ENCODE assay signal across 21 cellular contexts in the genomic region with DNA sequence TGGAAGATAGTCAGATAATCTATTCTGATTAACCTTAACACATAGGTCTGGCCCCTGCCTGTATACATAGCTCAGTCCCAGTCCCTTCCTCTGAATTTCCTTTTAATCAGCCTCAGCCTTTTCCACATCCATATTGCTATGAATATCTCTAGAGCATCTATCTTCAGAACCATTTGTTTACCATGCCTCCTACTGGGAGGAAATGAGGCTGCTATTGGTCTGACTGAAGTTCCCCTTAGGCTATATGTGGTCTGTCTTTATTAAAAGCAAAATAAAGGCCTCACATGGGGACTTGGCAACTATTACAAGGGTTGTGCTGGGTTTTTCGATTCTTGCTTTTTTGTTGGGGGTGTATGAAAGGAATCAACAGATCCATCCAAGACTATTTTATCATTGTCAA.
DNase-seq lines count a peak whose midpoint lies in the region; ATAC-seq and TF ChIP-seq lines count a peak whose summit lies in the region.
"Had no signal": no experiment of that assay in that cellular context is flagged by ENCODE, and none has a peak within 500 bp of the region (broad histone marks: within the 10 kb centered on the region; RNA-seq: fewer than 3 reads in every experiment).

No MANE protein-coding gene starts in this region.

- DNase-seq in EL, result peak; percentile 18
- DNase-seq in NB4 (ENCODE audit: low read depth), result no peak
- DNase-seq in astrocyte of the cerebellum (ENCODE audit: low read depth), result peak; percentile 2
- no peak for DNase-seq in nephron progenitor cell
- DNase-seq in AML-193 (lab: John Stamatoyannopoulos, UW), result no peak
- no peak for DNase-seq in effector memory CD8-positive, alpha-beta T cell
- no peak for DNase-seq in transverse colon
- DNase-seq: activated naive CD4-positive, alpha-beta T cell treated with anti-CD3 and anti-CD28 coated beads, Interleukin-2, amount 10 ng/mL, durations not matched to agents 7 days and 5 days; activated T-cell treated with anti-CD3 and anti-CD28 coated beads for 4 hours; CD4-positive, CD25-positive, alpha-beta regulatory T cell; DND-41; natural killer cell; NCI-H1694 treated with DMSO at 0.1 percent for 48 hours; NCI-H510A; small intestine; stimulated activated CD4-positive, alpha-beta T cell treated with anti-CD3 and anti-CD28 coated beads, Interleukin-4, amount 100 ng/mL, for 4 hours; testis had no signal

- H3K36me3 Mint-ChIP-seq in nephron progenitor cell (ENCODE audit: low read depth), result no peaks in the 10 kb centered on the region
- no peaks in the 10 kb centered on the region for H3K36me3 Mint-ChIP-seq in effector memory CD8-positive, alpha-beta T cell (ENCODE audit: insufficient read depth)
- H3K36me3 Mint-ChIP-seq: activated naive CD4-positive, alpha-beta T cell treated with anti-CD3 and anti-CD28 coated beads, Interleukin-2, amount 10 ng/mL, durations not matched to agents 7 days and 5 days; CD4-positive, CD25-positive, alpha-beta regulatory T cell; natural killer cell had no signal

- in situ Hi-C loops in astrocyte of the cerebellum (cut with HindIII; ENCODE audit: low sequenced_read_pairs) (no loop called here), transverse colon (cut with MboI; ENCODE audit: low pct_ligation_motif_present in 1 of 4, low pct_unique_long_range_greater_than_20kb in 1 of 4, low sequenced_read_pairs in 3 of 4) (no loop called here)

- no peak for TF ChIP-seq EP300 in transverse colon (IDR thresholded peaks at IDR 0.05; ENCODE audit: low read depth)

- TF ChIP-seq POLR2A in NB4 (IDR thresholded peaks at IDR 0.05; ENCODE audit: extremely low read depth, insufficient read length) (no peak), transverse colon (IDR thresholded peaks at IDR 0.05) (no peak)

- H3K9me3 Mint-ChIP-seq in nephron progenitor cell, result no peaks in the 10 kb centered on the region
- no peaks in the 10 kb centered on the region for H3K9me3 Mint-ChIP-seq in effector memory CD8-positive, alpha-beta T cell
- H3K9me3 Mint-ChIP-seq: activated naive CD4-positive, alpha-beta T cell treated with anti-CD3 and anti-CD28 coated beads, Interleukin-2, amount 10 ng/mL, durations not matched to agents 7 days and 5 days; CD4-positive, CD25-positive, alpha-beta regulatory T cell had no signal

- intact Hi-C loops in transverse colon (cut with DNase I; ENCODE audit: low total_unique reads), result no loop called here

- H3K27ac Mint-ChIP-seq in nephron progenitor cell, result peak overlapping the region; percentile 30
- no peak overlapping the region for H3K27ac Mint-ChIP-seq in effector memory CD8-positive, alpha-beta T cell
- H3K27ac Mint-ChIP-seq: activated naive CD4-positive, alpha-beta T cell treated with anti-CD3 and anti-CD28 coated beads, Interleukin-2, amount 10 ng/mL, durations not matched to agents 7 days and 5 days; CD4-positive, CD25-positive, alpha-beta regulatory T cell; natural killer cell had no signal

- no peak overlapping the region for H3K4me3 Mint-ChIP-seq in nephron progenitor cell
- no peak overlapping the region for H3K4me3 Mint-ChIP-seq in effector memory CD8-positive, alpha-beta T cell
- H3K4me3 Mint-ChIP-seq: activated naive CD4-positive, alpha-beta T cell treated with anti-CD3 and anti-CD28 coated beads, Interleukin-2, amount 10 ng/mL, durations not matched to agents 7 days and 5 days; CD4-positive, CD25-positive, alpha-beta regulatory T cell; natural killer cell had no signal

- peaks cover 0 to 5% (median 0%) of the 10 kb centered on the region in 4 donors for H3K4me1 ChIP-seq in transverse colon
- H3K4me1 ChIP-seq: SJSA1, testis had no signal

- H3K4me3 ChIP-seq in NB4 (ENCODE audit: low read depth, low read length) (no peak overlapping the region), astrocyte of the cerebellum (ENCODE audit: low read depth, low read length) (no peak overlapping the region), transverse colon (no peak overlapping the region)
- H3K4me3 ChIP-seq: HAP-1, lung, SJSA1, testis had no signal

- H3K9me3 ChIP-seq in transverse colon, result no peaks in the 10 kb centered on the region
- H3K9me3 ChIP-seq: HAP-1, SJSA1, testis had no signal

- TF ChIP-seq CTCF in NB4 (IDR thresholded peaks at IDR 0.05; ENCODE audit: low read depth, low read length), result peak; percentile 4
- no peak for TF ChIP-seq CTCF in astrocyte of the cerebellum (IDR thresholded peaks at IDR 0.05; ENCODE audit: low read depth, low read length, missing control alignments)
- TF ChIP-seq CTCF in nephron progenitor cell (IDR thresholded peaks at IDR 0.05), result no peak
- no peak for TF ChIP-seq CTCF in transverse colon (IDR thresholded peaks at IDR 0.05)

- no peaks in the 10 kb centered on the region for H3K36me3 ChIP-seq in transverse colon
- H3K36me3 ChIP-seq: HAP-1, SJSA1 had no signal

- no peak for ATAC-seq in effector memory CD8-positive, alpha-beta T cell (replicated peaks)
- ATAC-seq: natural killer cell had no signal

- peaks cover 36% of the 10 kb centered on the region for H3K4me1 Mint-ChIP-seq in nephron progenitor cell
- no peaks in the 10 kb centered on the region for H3K4me1 Mint-ChIP-seq in effector memory CD8-positive, alpha-beta T cell (ENCODE audit: low read depth in 2 of 2)
- H3K4me1 Mint-ChIP-seq: activated naive CD4-positive, alpha-beta T cell treated with anti-CD3 and anti-CD28 coated beads, Interleukin-2, amount 10 ng/mL, durations not matched to agents 7 days and 5 days; CD4-positive, CD25-positive, alpha-beta regulatory T cell; natural killer cell had no signal

- 43 to 75% methylated on average over 1 of the region's 1 CpG for WGBS in transverse colon (ENCODE audit: low coverage in 1 of 2), 2 donors

- H3K27me3 ChIP-seq in transverse colon, result no peaks in the 10 kb centered on the region
- H3K27me3 ChIP-seq: SJSA1, testis had no signal

- H3K27me3 Mint-ChIP-seq in nephron progenitor cell (ENCODE audit: low read depth, poor library complexity), result no peaks in the 10 kb centered on the region
- no peaks in the 10 kb centered on the region for H3K27me3 Mint-ChIP-seq in effector memory CD8-positive, alpha-beta T cell
- H3K27me3 Mint-ChIP-seq: activated naive CD4-positive, alpha-beta T cell treated with anti-CD3 and anti-CD28 coated beads, Interleukin-2, amount 10 ng/mL, durations not matched to agents 7 days and 5 days; CD4-positive, CD25-positive, alpha-beta regulatory T cell had no signal

- no peak overlapping the region for H3K27ac ChIP-seq in transverse colon
- H3K27ac ChIP-seq: epithelial cell of prostate, SJSA1, testis had no signal

Comparison
In these comparisons a context has a peak if more than half of its experiments do, and no peak if none do; other contexts are left out.
1. DNase-seq: peak in EL (single experiment) and astrocyte of the cerebellum (single experiment); none in NB4 (single experiment), nephron progenitor cell (single experiment), AML-193 (0 of 2), effector memory CD8-positive, alpha-beta T cell (0 of 3) and transverse colon (single experiment).